ENCODE assay signal across 16 cellular contexts in genomic region chr3:127536818-127537810, GRCh38. TPM values are rescaled to one million over a fixed set of nuclear protein-coding genes. Genes with fewer than 3 reads are reported as not detected.
DNase-seq lines count a peak whose midpoint lies in the region; ATAC-seq and TF ChIP-seq lines count a peak whose summit lies in the region.
"Had no signal": no experiment of that assay in that cellular context is flagged by ENCODE, and none has a peak within 500 bp of the region (broad histone marks: within the 10 kb centered on the region; RNA-seq: fewer than 3 reads in every experiment).

No MANE protein-coding gene starts in this region.

- H3K27ac ChIP-seq in MM.1S (ENCODE audit: low read length) (no peak overlapping the region), neural cell (ENCODE audit: low read length) (peak overlapping the region; percentile 85)
- H3K27ac ChIP-seq: left ventricle myocardium inferior, testis had no signal

- H3F3A ChIP-seq in MM.1S (ENCODE audit: insufficient read depth, low read length) (no peaks in the 10 kb centered on the region), neural cell (ENCODE audit: insufficient read depth, low read length, poor library complexity, severe bottlenecking) (no peaks in the 10 kb centered on the region)

- H3K36me3 ChIP-seq in MM.1S (replicated peaks; ENCODE audit: insufficient read depth, low read length) (no peaks in the 10 kb centered on the region), neural cell (ENCODE audit: insufficient read depth, low read length) (no peaks in the 10 kb centered on the region)
- H3K36me3 ChIP-seq: left ventricle myocardium inferior had no signal

- no peaks in the 10 kb centered on the region for H3K79me2 ChIP-seq in MM.1S (ENCODE audit: low read length)
- H3K79me2 ChIP-seq in neural cell (replicated peaks; ENCODE audit: insufficient read depth, low read length), result no peaks in the 10 kb centered on the region

- H3K4me2 ChIP-seq in MM.1S (ENCODE audit: low read depth, low read length), result peak overlapping the region; percentile 6; the same call in 1 of the 2 replicates
- H3K4me2 ChIP-seq in neural cell (ENCODE audit: low read length), result no peak overlapping the region

- no peaks in the 10 kb centered on the region for H3K4me1 ChIP-seq in MM.1S (ENCODE audit: low read length)
- H3K4me1 ChIP-seq: left ventricle myocardium inferior had no signal

- H3K9me2 ChIP-seq in MM.1S (replicated peaks; ENCODE audit: insufficient read depth, low read length), result no peaks in the 10 kb centered on the region
- H3K9me2 ChIP-seq in neural cell (ENCODE audit: insufficient read depth, low read length), result no peaks in the 10 kb centered on the region

- TF ChIP-seq EP300 in neural cell (conservative IDR thresholded peaks at IDR 0.05; ENCODE audit: poor library complexity, severe bottlenecking), result peak; percentile 73

- peak; percentile 47 for TF ChIP-seq RAD21 in neural cell (conservative IDR thresholded peaks at IDR 0.05)

- TF ChIP-seq CTCF in MM.1S (IDR thresholded peaks at IDR 0.05; ENCODE audit: low read length) (no peak), neural cell (IDR thresholded peaks at IDR 0.05; ENCODE audit: poor library complexity, severe bottlenecking) (no peak)

- H4K20me1 ChIP-seq in MM.1S (ENCODE audit: insufficient read depth, low read length), result no peaks in the 10 kb centered on the region
- H4K20me1 ChIP-seq in neural cell (ENCODE audit: insufficient read depth), result no peaks in the 10 kb centered on the region

- DNase-seq in NCI-H1436 (lab: John Stamatoyannopoulos, UW), result peak; percentile 66
- DNase-seq in NCI-H1436 treated with DMSO at 0.1 percent for 48 hours (lab: John Stamatoyannopoulos, UW), result no peak
- no peak for DNase-seq in MM.1S
- peak; percentile 41 for DNase-seq in SK-N-DZ (ENCODE audit: low spot score)
- DNase-seq in activated T-cell treated with anti-CD3 and anti-CD28 coated beads, Interleukin-2, amount 50 U/mL, for 48 hours, result no peak
- DNase-seq: 8988T; activated CD4-positive, alpha-beta T cell treated with anti-CD3 and anti-CD28 coated beads for 1 hour; activated CD8-positive, alpha-beta memory T cell treated with anti-CD3 and anti-CD28 coated beads, Interleukin-2, amount 50 U/mL, for 48 hours; GF-D8; left ventricle myocardium inferior; NCI-H526; T-helper 17 cell; testis had no signal

- no peak overlapping the region for H2AFZ ChIP-seq in MM.1S (ENCODE audit: low read length)
- peak overlapping the region; percentile 75 for H2AFZ ChIP-seq in neural cell (ENCODE audit: low read depth, low read length)

- no peak for ATAC-seq in HG03280 (IDR thresholded peaks at IDR 0.05; ENCODE audit: unreplicated experiment)
- no peak for ATAC-seq in GM18858 (IDR thresholded peaks at IDR 0.05; ENCODE audit: unreplicated experiment)
- ATAC-seq: T-helper 17 cell had no signal

- H3K9me3 ChIP-seq in MM.1S (replicated peaks; ENCODE audit: insufficient read depth, low read length) (no peaks in the 10 kb centered on the region), neural cell (ENCODE audit: low read length) (no peaks in the 10 kb centered on the region)
- H3K9me3 ChIP-seq: left ventricle myocardium inferior, testis had no signal

- no peaks in the 10 kb centered on the region for H3K27me3 ChIP-seq in MM.1S (replicated peaks; ENCODE audit: insufficient read depth, low read length)
- H3K27me3 ChIP-seq in neural cell (ENCODE audit: insufficient read depth, low read depth, low read length), result no peaks in the 10 kb centered on the region
- H3K27me3 ChIP-seq: testis had no signal

- no peak overlapping the region for H3K9ac ChIP-seq in MM.1S (ENCODE audit: low read length)
- H3K9ac ChIP-seq in neural cell (ENCODE audit: low read length), result peak overlapping the region; percentile 64

- H3K4me3 ChIP-seq in MM.1S (ENCODE audit: low read length) (no peak overlapping the region), neural cell (ENCODE audit: low read length) (peak overlapping the region; percentile 43)
- H3K4me3 ChIP-seq: left ventricle myocardium inferior, testis had no signal

TF ChIP-seq in neural cell, 6 proteins besides CTCF, POLR2A, EP300 and RAD21:
- TF ChIP-seq TAF1 (IDR thresholded peaks at IDR 0.05; ENCODE audit: low read depth) (peak; percentile 51), REST (IDR thresholded peaks at IDR 0.05; ENCODE audit: borderline replicate concordance) (peak; percentile 75), MXI1 (conservative IDR thresholded peaks at IDR 0.05; ENCODE audit: poor library complexity, severe bottlenecking) (peak; percentile 25), POLR2AphosphoS5 (IDR thresholded peaks at IDR 0.05) (peak; percentile 61), SMC3 (conservative IDR thresholded peaks at IDR 0.05; ENCODE audit: poor library complexity) (peak; percentile 40), EZH2 (IDR thresholded peaks at IDR 0.05; ENCODE audit: borderline replicate concordance, insufficient read depth, low read length, poor library complexity, severe bottlenecking) (no peak)
TF ChIP-seq in neural cell: peak in this region for 5.

RNA-seq across cellular contexts. Expression of gene TPRA1, which starts 53.4 kb away (rescaled TPM):
- polyA plus RNA-seq in SK-N-DZ (2014; cell fraction: cytosol; rRNA removed), result 27.0 and 31.9 TPM in 2 replicates
- 78.3 and 84.0 TPM in 2 replicates for polyA plus RNA-seq in SK-N-DZ (2014; cell fraction: nucleus; rRNA removed)
- 26.5 and 37.9 TPM in 2 replicates for polyA plus RNA-seq in neural cell
- polyA minus RNA-seq in neural cell, result 12.6 and 20.9 TPM in 2 replicates

Comparison
In these comparisons a context has a peak if more than half of its experiments do, and no peak if none do; other contexts are left out.
1. DNase-seq: peak in NCI-H1436 (single experiment) and SK-N-DZ (single experiment); none in NCI-H1436 treated with DMSO at 0.1 percent for 48 hours (single experiment), MM.1S (single experiment) and activated T-cell treated with anti-CD3 and anti-CD28 coated beads, Interleukin-2, amount 50 U/mL, for 48 hours (0 of 2).